In genomic region chr2:59233448-59233847, GRCh38 we compare ENCODE assay signal across 19 cellular contexts.
"Had no signal": no experiment of that assay in that cellular context is flagged by ENCODE, and none has a peak within 500 bp of the region (broad histone marks: within the 10 kb centered on the region; RNA-seq: fewer than 3 reads in every experiment).

No MANE protein-coding gene starts in this region.

- FAIRE-seq: endometrium, frontal cortex, islet of Langerhans, urothelium cell line had no signal

- H3K4me3 ChIP-seq: heart left ventricle, mucosa of descending colon, psoas muscle, right lobe of liver had no signal

- H3K4me3 Mint-ChIP-seq: naive thymus-derived CD8-positive, alpha-beta T cell; stimulated activated naive B cell treated with anti-CD40 and anti-IgM and Interleukin-4, amounts not matched to agents 10 μg/mL and 1 μg/mL and 100 μg/mL, for 72 hours had no signal

- DNase-seq: effector memory CD4-positive, alpha-beta T cell; heart left ventricle; hippocampal formation; mucosa of descending colon; naive thymus-derived CD8-positive, alpha-beta T cell; psoas muscle; retina; right lobe of liver; stimulated activated CD4-positive, alpha-beta T cell treated with anti-CD3 and anti-CD28 coated beads, Interleukin-15, amount 100 ng/mL, for 24 hours; stimulated activated CD4-positive, alpha-beta T cell treated with anti-CD3 and anti-CD28 coated beads, Interleukin-1b, Interleukin-23, amount 100 ng/mL, for 48 hours; stimulated activated CD4-positive, alpha-beta T cell treated with anti-CD3 and anti-CD28 coated beads, Interleukin-4, amount 100 ng/mL, for 24 hours; stimulated activated naive B cell treated with anti-CD40 and anti-IgM and Interleukin-4, amounts not matched to agents 10 μg/mL and 1 μg/mL and 100 μg/mL, for 72 hours; trophoblast cell had no signal

- H3K27me3 Mint-ChIP-seq: naive thymus-derived CD8-positive, alpha-beta T cell; stimulated activated naive B cell treated with anti-CD40 and anti-IgM and Interleukin-4, amounts not matched to agents 10 μg/mL and 1 μg/mL and 100 μg/mL, for 72 hours had no signal

- ATAC-seq: heart left ventricle; left lobe of liver; mucosa of descending colon; naive thymus-derived CD8-positive, alpha-beta T cell; psoas muscle; right lobe of liver had no signal

- H3K9me3 ChIP-seq: heart left ventricle, mucosa of descending colon, neutrophil, psoas muscle, right lobe of liver had no signal

- H3K27ac ChIP-seq: heart left ventricle, neutrophil, psoas muscle, right lobe of liver had no signal

- H3K4me1 ChIP-seq: heart left ventricle, psoas muscle had no signal

- H3K9me3 Mint-ChIP-seq: naive thymus-derived CD8-positive, alpha-beta T cell had no signal

- H3K36me3 ChIP-seq: heart left ventricle, neutrophil, right lobe of liver had no signal

- H3K27me3 ChIP-seq: heart left ventricle, neutrophil, right lobe of liver had no signal

- H3K36me3 Mint-ChIP-seq: naive thymus-derived CD8-positive, alpha-beta T cell; stimulated activated naive B cell treated with anti-CD40 and anti-IgM and Interleukin-4, amounts not matched to agents 10 μg/mL and 1 μg/mL and 100 μg/mL, for 72 hours had no signal

- H3K27ac Mint-ChIP-seq: naive thymus-derived CD8-positive, alpha-beta T cell; stimulated activated naive B cell treated with anti-CD40 and anti-IgM and Interleukin-4, amounts not matched to agents 10 μg/mL and 1 μg/mL and 100 μg/mL, for 72 hours had no signal
